In genomic region chr16:31052131-31052530, GRCh38 we compare ENCODE assay signal across 9 cellular contexts. TPM values are rescaled to one million over a fixed set of nuclear protein-coding genes. Genes with fewer than 3 reads are reported as not detected.
DNase-seq lines count a peak whose midpoint lies in the region; ATAC-seq, FAIRE-seq and TF ChIP-seq lines count a peak whose summit lies in the region.
"Had no signal": no experiment of that assay in that cellular context is flagged by ENCODE, and none has a peak within 500 bp of the region (broad histone marks: within the 10 kb centered on the region; RNA-seq: fewer than 3 reads in every experiment).

No MANE protein-coding gene starts in this region.

- H3K27me3 ChIP-seq in pancreas = no peaks in the 10 kb centered on the region

- no peak for TF ChIP-seq CTCF in pancreas (IDR thresholded peaks at IDR 0.05)

- H3K4me1 ChIP-seq in pancreas = no peaks in the 10 kb centered on the region

- intact Hi-C loops in pancreas (cut with DNase I) = no loop called here

- no peak overlapping the region for H3K4me3 ChIP-seq in pancreas

- DNase-seq in GM03348 (ENCODE audit: low spot score) = peak; percentile 92
- peak; percentile 83 for DNase-seq in MV-4-11 (lab: John Stamatoyannopoulos, UW)
- DNase-seq in dedifferentiated amniotic fluid mesenchymal stem cell (ENCODE audit: extremely low spot score) = peak; percentile 63
- no peak for DNase-seq in pancreas
- DNase-seq in GM19238 (ENCODE audit: insufficient read length, low spot score) = no peak
- no peak for DNase-seq in HEK293T (ENCODE audit: extremely low spot score)
- no peak for DNase-seq in stimulated activated naive CD4-positive, alpha-beta T cell (lab: John Stamatoyannopoulos, UW)
- DNase-seq: NCI-H510A had no signal

- H3K36me3 ChIP-seq in pancreas = no peaks in the 10 kb centered on the region

- POLR2A ChIA-PET in HEK293T (lab: Yijun Ruan, JAX) = no interaction called here

- WGBS in pancreas, 2 donors = 58 to 77% methylated on average over 2 of the region's 2 CpGs

- peak in 3 of 4 donors; percentile 15 to 65 (median 64) for ATAC-seq in pancreas

- H3K9me3 ChIP-seq in pancreas = no peaks in the 10 kb centered on the region

- no peak overlapping the region for H3K27ac ChIP-seq in pancreas

- CTCF ChIA-PET in HEK293T (lab: Yijun Ruan, JAX) = no interaction called here

- FAIRE-seq in pancreas (lab: Jason Lieb, UNC) = no peak

TF ChIP-seq in HEK293T, 16 proteins besides CTCF, POLR2A, EP300 and RAD21:
- no peak for TF ChIP-seq FOXK2 (IDR thresholded peaks at IDR 0.05)
- TF ChIP-seq SUZ12 (IDR thresholded peaks at IDR 0.05) = no peak
- TF ChIP-seq LEF1 (IDR thresholded peaks at IDR 0.05; ENCODE audit: borderline replicate concordance) = no peak
- no peak for TF ChIP-seq SP1 (IDR thresholded peaks at IDR 0.05)
- TF ChIP-seq FOXM1 (IDR thresholded peaks at IDR 0.05; ENCODE audit: borderline replicate concordance) = no peak
- TF ChIP-seq L3MBTL2 (conservative IDR thresholded peaks at IDR 0.05) = no peak
- no peak for TF ChIP-seq NFRKB (IDR thresholded peaks at IDR 0.05)
- no peak for TF ChIP-seq ARNT (IDR thresholded peaks at IDR 0.05)
- no peak for TF ChIP-seq FOXA1 (IDR thresholded peaks at IDR 0.05)
- TF ChIP-seq ZNF384 (IDR thresholded peaks at IDR 0.05) = no peak

RNA-seq across cellular contexts. Expression of gene STX4, which starts 18.8 kb away (rescaled TPM):
- 10 to 100 TPM; 22.2 to 48.9 (median 26.9) TPM for total RNA-seq in pancreas
- 10 to 100 TPM; 91.8 to 94.4 TPM for polyA plus RNA-seq in pancreas

RNA-seq across cellular contexts. Expression of gene ZNF668, which starts 21.9 kb away (rescaled TPM):
- 1 to 10 TPM; 1.5 to 5.5 (median 3.3) TPM for total RNA-seq in pancreas
- 1 to 10 TPM; 4.5 to 6.4 TPM for polyA plus RNA-seq in pancreas

RNA-seq across cellular contexts. Expression of gene ZNF646, which starts 22.1 kb away (rescaled TPM):
- 10 to 100 TPM in 1 of 6 donors, 1 to 10 TPM in 5; 5.6 to 12.6 (median 7.0) TPM for total RNA-seq in pancreas
- 10 to 100 TPM in 1 of 2 donors, 1 to 10 TPM in 1; 3.9 to 10.7 TPM for polyA plus RNA-seq in pancreas

RNA-seq across cellular contexts. Expression of gene PRSS53, which starts 36.6 kb away (rescaled TPM):
- 1 to 10 TPM in 5 of 6 donors, under 1 TPM in 1; 0.52 to 2.1 (median 1.3) TPM for total RNA-seq in pancreas
- 1 to 10 TPM; 5.3 to 8.2 TPM for polyA plus RNA-seq in pancreas

RNA-seq across cellular contexts. Expression of gene STX1B, which starts 41.7 kb away (rescaled TPM):
- total RNA-seq in pancreas = 1 to 10 TPM in 1 of 6 donors, under 1 TPM in 5; 0.16 to 1.4 (median 0.56) TPM
- 1 to 10 TPM in 1 of 2 donors, under 1 TPM in 1; 0.82 to 2.4 TPM for polyA plus RNA-seq in pancreas
- total RNA-seq: skeletal muscle tissue had no signal

Comparison
In these comparisons a context has a peak if more than half of its experiments do, and no peak if none do; other contexts are left out.
1. DNase-seq: peak in GM03348 (single experiment), MV-4-11 (single experiment) and dedifferentiated amniotic fluid mesenchymal stem cell (single experiment); none in pancreas (0 of 6), GM19238 (single experiment), HEK293T (single experiment) and stimulated activated naive CD4-positive, alpha-beta T cell (0 of 6).